In genomic region chr22:46362221-46362933, GRCh38 we compare ENCODE assay signal across 1 cellular context.
TF ChIP-seq lines count a peak whose summit lies in the region.

No MANE protein-coding gene starts in this region.

TF ChIP-seq in HepG2, 621 proteins besides CTCF, POLR2A, EP300 and RAD21 (continued from another document and continues in another):
- TF ChIP-seq, protein P1, sequence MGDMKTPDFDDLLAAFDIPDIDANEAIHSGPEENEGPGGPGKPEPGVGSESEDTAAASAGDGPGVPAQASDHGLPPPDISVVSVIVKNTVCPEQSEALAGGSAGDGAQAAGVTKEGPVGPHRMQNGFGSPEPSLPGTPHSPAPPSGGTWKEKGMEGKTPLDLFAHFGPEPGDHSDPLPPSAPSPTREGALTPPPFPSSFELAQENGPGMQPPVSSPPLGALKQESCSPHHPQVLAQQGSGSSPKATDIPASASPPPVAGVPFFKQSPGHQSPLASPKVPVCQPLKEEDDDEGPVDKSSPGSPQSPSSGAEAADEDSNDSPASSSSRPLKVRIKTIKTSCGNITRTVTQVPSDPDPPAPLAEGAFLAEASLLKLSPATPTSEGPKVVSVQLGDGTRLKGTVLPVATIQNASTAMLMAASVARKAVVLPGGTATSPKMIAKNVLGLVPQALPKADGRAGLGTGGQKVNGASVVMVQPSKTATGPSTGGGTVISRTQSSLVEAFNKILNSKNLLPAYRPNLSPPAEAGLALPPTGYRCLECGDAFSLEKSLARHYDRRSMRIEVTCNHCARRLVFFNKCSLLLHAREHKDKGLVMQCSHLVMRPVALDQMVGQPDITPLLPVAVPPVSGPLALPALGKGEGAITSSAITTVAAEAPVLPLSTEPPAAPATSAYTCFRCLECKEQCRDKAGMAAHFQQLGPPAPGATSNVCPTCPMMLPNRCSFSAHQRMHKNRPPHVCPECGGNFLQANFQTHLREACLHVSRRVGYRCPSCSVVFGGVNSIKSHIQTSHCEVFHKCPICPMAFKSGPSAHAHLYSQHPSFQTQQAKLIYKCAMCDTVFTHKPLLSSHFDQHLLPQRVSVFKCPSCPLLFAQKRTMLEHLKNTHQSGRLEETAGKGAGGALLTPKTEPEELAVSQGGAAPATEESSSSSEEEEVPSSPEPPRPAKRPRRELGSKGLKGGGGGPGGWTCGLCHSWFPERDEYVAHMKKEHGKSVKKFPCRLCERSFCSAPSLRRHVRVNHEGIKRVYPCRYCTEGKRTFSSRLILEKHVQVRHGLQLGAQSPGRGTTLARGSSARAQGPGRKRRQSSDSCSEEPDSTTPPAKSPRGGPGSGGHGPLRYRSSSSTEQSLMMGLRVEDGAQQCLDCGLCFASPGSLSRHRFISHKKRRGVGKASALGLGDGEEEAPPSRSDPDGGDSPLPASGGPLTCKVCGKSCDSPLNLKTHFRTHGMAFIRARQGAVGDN (CRISPR knock-in tag; IDR thresholded peaks at IDR 0.05): peak; percentile 93
- peak; percentile 41; the same call in 1 of the 2 replicates for TF ChIP-seq HNF4G (IDR thresholded peaks at IDR 0.05; ENCODE audit: borderline replicate concordance, low read depth, low read length)
- no peak for TF ChIP-seq HNF4G (CRISPR knock-in tag; IDR thresholded peaks at IDR 0.05; ENCODE audit: borderline replicate concordance, low read depth)
- no peak for TF ChIP-seq SMARCC2 (IDR thresholded peaks at IDR 0.05)
- no peak for TF ChIP-seq RBM22 (optimal IDR thresholded peaks at IDR 0.05; ENCODE audit: low read length)
- TF ChIP-seq GATA4 (IDR thresholded peaks at IDR 0.05; ENCODE audit: borderline replicate concordance, low read depth): no peak
- peak; percentile 47 for TF ChIP-seq IKZF4 (CRISPR knock-in tag; IDR thresholded peaks at IDR 0.05; ENCODE audit: borderline replicate concordance, low read depth, not compliant biosample characterization)
- TF ChIP-seq ZFP36L1 (CRISPR knock-in tag; IDR thresholded peaks at IDR 0.05): no peak
- TF ChIP-seq, protein P2, sequence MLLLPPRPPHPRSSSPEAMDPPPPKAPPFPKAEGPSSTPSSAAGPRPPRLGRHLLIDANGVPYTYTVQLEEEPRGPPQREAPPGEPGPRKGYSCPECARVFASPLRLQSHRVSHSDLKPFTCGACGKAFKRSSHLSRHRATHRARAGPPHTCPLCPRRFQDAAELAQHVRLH (CRISPR knock-in tag; IDR thresholded peaks at IDR 0.05; ENCODE audit: borderline replicate concordance, low read depth): 0 out of 2 replicates have a peak, but pooled peaks have one; percentile 20
- TF ChIP-seq ZFY (CRISPR knock-in tag; IDR thresholded peaks at IDR 0.05): no peak
- TF ChIP-seq MXD3 (CRISPR knock-in tag; IDR thresholded peaks at IDR 0.05): 0 out of 2 replicates have a peak, but pooled peaks have one; percentile 19
- 0 out of 2 replicates have a peak, but pooled peaks have one; percentile 18 for TF ChIP-seq RARA (CRISPR knock-in tag; IDR thresholded peaks at IDR 0.05)
- no peak for TF ChIP-seq ZNF20 (CRISPR knock-in tag; IDR thresholded peaks at IDR 0.05)
- no peak for TF ChIP-seq ZBTB3 (CRISPR knock-in tag; IDR thresholded peaks at IDR 0.05; ENCODE audit: borderline replicate concordance, low read depth)
- TF ChIP-seq AGO1 (IDR thresholded peaks at IDR 0.05; ENCODE audit: low read depth, low read length, poor library complexity, severe bottlenecking): peak; percentile 28
- TF ChIP-seq, protein P3, sequence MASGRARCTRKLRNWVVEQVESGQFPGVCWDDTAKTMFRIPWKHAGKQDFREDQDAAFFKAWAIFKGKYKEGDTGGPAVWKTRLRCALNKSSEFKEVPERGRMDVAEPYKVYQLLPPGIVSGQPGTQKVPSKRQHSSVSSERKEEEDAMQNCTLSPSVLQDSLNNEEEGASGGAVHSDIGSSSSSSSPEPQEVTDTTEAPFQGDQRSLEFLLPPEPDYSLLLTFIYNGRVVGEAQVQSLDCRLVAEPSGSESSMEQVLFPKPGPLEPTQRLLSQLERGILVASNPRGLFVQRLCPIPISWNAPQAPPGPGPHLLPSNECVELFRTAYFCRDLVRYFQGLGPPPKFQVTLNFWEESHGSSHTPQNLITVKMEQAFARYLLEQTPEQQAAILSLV (CRISPR knock-in tag; IDR thresholded peaks at IDR 0.05; ENCODE audit: borderline replicate concordance): peak; percentile 36; the same call in 1 of the 2 replicates
- no peak for TF ChIP-seq ZNF605 (CRISPR knock-in tag; IDR thresholded peaks at IDR 0.05)
- TF ChIP-seq ZHX1 (CRISPR knock-in tag; IDR thresholded peaks at IDR 0.05; ENCODE audit: low read depth): peak; percentile 57; the same call in 1 of the 2 replicates
- TF ChIP-seq KLF9 (CRISPR knock-in tag; IDR thresholded peaks at IDR 0.05; ENCODE audit: low read depth): no peak
- TF ChIP-seq, protein P4, sequence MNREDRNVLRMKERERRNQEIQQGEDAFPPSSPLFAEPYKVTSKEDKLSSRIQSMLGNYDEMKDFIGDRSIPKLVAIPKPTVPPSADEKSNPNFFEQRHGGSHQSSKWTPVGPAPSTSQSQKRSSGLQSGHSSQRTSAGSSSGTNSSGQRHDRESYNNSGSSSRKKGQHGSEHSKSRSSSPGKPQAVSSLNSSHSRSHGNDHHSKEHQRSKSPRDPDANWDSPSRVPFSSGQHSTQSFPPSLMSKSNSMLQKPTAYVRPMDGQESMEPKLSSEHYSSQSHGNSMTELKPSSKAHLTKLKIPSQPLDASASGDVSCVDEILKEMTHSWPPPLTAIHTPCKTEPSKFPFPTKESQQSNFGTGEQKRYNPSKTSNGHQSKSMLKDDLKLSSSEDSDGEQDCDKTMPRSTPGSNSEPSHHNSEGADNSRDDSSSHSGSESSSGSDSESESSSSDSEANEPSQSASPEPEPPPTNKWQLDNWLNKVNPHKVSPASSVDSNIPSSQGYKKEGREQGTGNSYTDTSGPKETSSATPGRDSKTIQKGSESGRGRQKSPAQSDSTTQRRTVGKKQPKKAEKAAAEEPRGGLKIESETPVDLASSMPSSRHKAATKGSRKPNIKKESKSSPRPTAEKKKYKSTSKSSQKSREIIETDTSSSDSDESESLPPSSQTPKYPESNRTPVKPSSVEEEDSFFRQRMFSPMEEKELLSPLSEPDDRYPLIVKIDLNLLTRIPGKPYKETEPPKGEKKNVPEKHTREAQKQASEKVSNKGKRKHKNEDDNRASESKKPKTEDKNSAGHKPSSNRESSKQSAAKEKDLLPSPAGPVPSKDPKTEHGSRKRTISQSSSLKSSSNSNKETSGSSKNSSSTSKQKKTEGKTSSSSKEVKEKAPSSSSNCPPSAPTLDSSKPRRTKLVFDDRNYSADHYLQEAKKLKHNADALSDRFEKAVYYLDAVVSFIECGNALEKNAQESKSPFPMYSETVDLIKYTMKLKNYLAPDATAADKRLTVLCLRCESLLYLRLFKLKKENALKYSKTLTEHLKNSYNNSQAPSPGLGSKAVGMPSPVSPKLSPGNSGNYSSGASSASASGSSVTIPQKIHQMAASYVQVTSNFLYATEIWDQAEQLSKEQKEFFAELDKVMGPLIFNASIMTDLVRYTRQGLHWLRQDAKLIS (CRISPR knock-in tag; IDR thresholded peaks at IDR 0.05): no peak
- TF ChIP-seq MAX (IDR thresholded peaks at IDR 0.05): peak; percentile 64
- TF ChIP-seq PCBP1 (IDR thresholded peaks at IDR 0.05; ENCODE audit: borderline replicate concordance, low read depth, low read length): no peak
- no peak for TF ChIP-seq EHMT2 (IDR thresholded peaks at IDR 0.05; ENCODE audit: borderline replicate concordance, low read depth, low read length)
- no peak for TF ChIP-seq ZNF253 (CRISPR knock-in tag; IDR thresholded peaks at IDR 0.05; ENCODE audit: borderline replicate concordance)
- TF ChIP-seq, protein P5, sequence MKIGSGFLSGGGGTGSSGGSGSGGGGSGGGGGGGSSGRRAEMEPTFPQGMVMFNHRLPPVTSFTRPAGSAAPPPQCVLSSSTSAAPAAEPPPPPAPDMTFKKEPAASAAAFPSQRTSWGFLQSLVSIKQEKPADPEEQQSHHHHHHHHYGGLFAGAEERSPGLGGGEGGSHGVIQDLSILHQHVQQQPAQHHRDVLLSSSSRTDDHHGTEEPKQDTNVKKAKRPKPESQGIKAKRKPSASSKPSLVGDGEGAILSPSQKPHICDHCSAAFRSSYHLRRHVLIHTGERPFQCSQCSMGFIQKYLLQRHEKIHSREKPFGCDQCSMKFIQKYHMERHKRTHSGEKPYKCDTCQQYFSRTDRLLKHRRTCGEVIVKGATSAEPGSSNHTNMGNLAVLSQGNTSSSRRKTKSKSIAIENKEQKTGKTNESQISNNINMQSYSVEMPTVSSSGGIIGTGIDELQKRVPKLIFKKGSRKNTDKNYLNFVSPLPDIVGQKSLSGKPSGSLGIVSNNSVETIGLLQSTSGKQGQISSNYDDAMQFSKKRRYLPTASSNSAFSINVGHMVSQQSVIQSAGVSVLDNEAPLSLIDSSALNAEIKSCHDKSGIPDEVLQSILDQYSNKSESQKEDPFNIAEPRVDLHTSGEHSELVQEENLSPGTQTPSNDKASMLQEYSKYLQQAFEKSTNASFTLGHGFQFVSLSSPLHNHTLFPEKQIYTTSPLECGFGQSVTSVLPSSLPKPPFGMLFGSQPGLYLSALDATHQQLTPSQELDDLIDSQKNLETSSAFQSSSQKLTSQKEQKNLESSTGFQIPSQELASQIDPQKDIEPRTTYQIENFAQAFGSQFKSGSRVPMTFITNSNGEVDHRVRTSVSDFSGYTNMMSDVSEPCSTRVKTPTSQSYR (CRISPR knock-in tag; IDR thresholded peaks at IDR 0.05; ENCODE audit: borderline replicate concordance): 0 out of 2 replicates have a peak, but pooled peaks have one; percentile 31
- no peak for TF ChIP-seq ZNF263 (CRISPR knock-in tag; IDR thresholded peaks at IDR 0.05)
- no peak for TF ChIP-seq ARID2 (CRISPR knock-in tag; IDR thresholded peaks at IDR 0.05; ENCODE audit: borderline replicate concordance)
- TF ChIP-seq NPAS2 (CRISPR knock-in tag; IDR thresholded peaks at IDR 0.05; ENCODE audit: borderline replicate concordance): no peak
- TF ChIP-seq, protein P6, sequence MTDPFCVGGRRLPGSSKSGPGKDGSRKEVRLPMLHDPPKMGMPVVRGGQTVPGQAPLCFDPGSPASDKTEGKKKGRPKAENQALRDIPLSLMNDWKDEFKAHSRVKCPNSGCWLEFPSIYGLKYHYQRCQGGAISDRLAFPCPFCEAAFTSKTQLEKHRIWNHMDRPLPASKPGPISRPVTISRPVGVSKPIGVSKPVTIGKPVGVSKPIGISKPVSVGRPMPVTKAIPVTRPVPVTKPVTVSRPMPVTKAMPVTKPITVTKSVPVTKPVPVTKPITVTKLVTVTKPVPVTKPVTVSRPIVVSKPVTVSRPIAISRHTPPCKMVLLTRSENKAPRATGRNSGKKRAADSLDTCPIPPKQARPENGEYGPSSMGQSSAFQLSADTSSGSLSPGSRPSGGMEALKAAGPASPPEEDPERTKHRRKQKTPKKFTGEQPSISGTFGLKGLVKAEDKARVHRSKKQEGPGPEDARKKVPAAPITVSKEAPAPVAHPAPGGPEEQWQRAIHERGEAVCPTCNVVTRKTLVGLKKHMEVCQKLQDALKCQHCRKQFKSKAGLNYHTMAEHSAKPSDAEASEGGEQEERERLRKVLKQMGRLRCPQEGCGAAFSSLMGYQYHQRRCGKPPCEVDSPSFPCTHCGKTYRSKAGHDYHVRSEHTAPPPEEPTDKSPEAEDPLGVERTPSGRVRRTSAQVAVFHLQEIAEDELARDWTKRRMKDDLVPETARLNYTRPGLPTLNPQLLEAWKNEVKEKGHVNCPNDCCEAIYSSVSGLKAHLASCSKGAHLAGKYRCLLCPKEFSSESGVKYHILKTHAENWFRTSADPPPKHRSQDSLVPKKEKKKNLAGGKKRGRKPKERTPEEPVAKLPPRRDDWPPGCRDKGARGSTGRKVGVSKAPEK (CRISPR knock-in tag; IDR thresholded peaks at IDR 0.05; ENCODE audit: borderline replicate concordance): no peak
- TF ChIP-seq ZFP36 (IDR thresholded peaks at IDR 0.05; ENCODE audit: borderline replicate concordance, low read depth, low read length, partially characterized antibody): no peak
- TF ChIP-seq ZNF570 (CRISPR knock-in tag; IDR thresholded peaks at IDR 0.05; ENCODE audit: borderline replicate concordance): no peak
- no peak for TF ChIP-seq REL (CRISPR knock-in tag; conservative IDR thresholded peaks at IDR 0.05)
- no peak; the same call in 1 of the 2 replicates for TF ChIP-seq POLR2AphosphoS5 (IDR thresholded peaks at IDR 0.05; ENCODE audit: low read depth, low read length)
- no peak for TF ChIP-seq PBX2 (CRISPR knock-in tag; IDR thresholded peaks at IDR 0.05)
- TF ChIP-seq ZNF614 (CRISPR knock-in tag; IDR thresholded peaks at IDR 0.05; ENCODE audit: borderline replicate concordance): peak; percentile 43; the same call in 1 of the 2 replicates
- peak; percentile 12 for TF ChIP-seq HNRNPLL (IDR thresholded peaks at IDR 0.05; ENCODE audit: low read depth, low read length, poor library complexity, severe bottlenecking)
